ENCODE assay signal across 20 cellular contexts in genomic region chr7:126940723-126941307, GRCh38.
A peak's percentile ranks its signal among the peaks of the same experiment; 100 is the strongest.
DNase-seq lines count a peak whose midpoint lies in the region; ATAC-seq lines count a peak whose summit lies in the region.
"Had no signal": no experiment of that assay in that cellular context is flagged by ENCODE, and none has a peak within 500 bp of the region (broad histone marks: within the 10 kb centered on the region; RNA-seq: fewer than 3 reads in every experiment).

No MANE protein-coding gene starts in this region.

- DNase-seq in A172 (ENCODE audit: low spot score) (peak; percentile 24), HT1080 (ENCODE audit: low read depth) (peak; percentile 9), glomerular visceral epithelial cell (ENCODE audit: extremely low spot score) (peak; percentile 1), NCI-H1694 (lab: John Stamatoyannopoulos, UW) (no peak), NCI-H510A (lab: John Stamatoyannopoulos, UW) (no peak), D341Med (ENCODE audit: low spot score) (no peak)
- DNase-seq: AML-193, Caco-2, DND-41, GF-D8, H9, KBM-7, MG63, NCI-H1092 treated with DMSO at 0.1 percent for 48 hours, NCI-H187, Peyer's patch, SHP77 had no signal

- peak; percentile 55 for ATAC-seq in GM18907 (IDR thresholded peaks at IDR 0.05; ENCODE audit: unreplicated experiment)
- no peak for ATAC-seq in GM18511 (IDR thresholded peaks at IDR 0.05; ENCODE audit: unreplicated experiment)
- ATAC-seq: SK-N-SH treated with all-trans-retinoic acid at 6 μM for 48 hours had no signal

Comparison
In these comparisons a context has a peak if more than half of its experiments do, and no peak if none do; other contexts are left out.
1. DNase-seq: peak in A172 (single experiment), HT1080 (single experiment) and glomerular visceral epithelial cell (single experiment); none in NCI-H1694 (single experiment), NCI-H510A (single experiment) and D341Med (single experiment).